ENCODE assay signal across 8 cellular contexts in the genomic region with DNA sequence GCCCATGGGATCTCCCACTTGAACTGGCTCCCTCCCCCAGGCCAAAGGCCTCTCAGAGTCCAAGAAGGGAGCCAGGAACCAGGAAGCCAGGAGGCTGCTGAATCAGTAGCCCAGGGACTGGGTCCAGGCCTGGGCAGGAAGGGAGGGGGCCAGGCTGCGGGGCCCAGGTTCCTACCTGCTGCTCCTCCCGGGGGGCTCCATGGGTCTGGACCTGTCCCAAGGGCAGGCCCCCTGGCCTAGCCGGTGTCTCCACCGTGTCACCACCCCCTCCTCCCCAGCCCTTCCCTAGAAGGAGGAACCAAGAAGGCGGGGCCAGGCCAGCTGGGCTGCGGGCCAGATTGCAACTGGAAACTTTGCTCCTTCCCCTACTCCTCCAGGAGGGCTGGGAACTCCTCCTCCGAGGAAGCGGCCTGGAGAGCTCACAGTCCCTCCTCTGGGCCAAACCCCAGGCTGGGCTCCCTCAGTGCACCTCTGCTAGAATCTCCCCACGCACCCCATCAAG. TPM values are rescaled to one million over a fixed set of nuclear protein-coding genes. Genes with fewer than 3 reads are reported as not detected.
A peak's percentile ranks its signal among the peaks of the same experiment; 100 is the strongest.
DNase-seq lines count a peak whose midpoint lies in the region; ATAC-seq and TF ChIP-seq lines count a peak whose summit lies in the region.

IQSEC2 (minus strand) TSS at position 264 of the 502 bp plus-strand sequence.

- no peaks in the 10 kb centered on the region for H3K9me3 Mint-ChIP-seq in activated CD8-positive, alpha-beta memory T cell treated with anti-CD3 and anti-CD28 coated beads, Interleukin-2, amount 10 ng/mL, durations not matched to agents 7 days and 5 days (ENCODE audit: low read depth)

- intact Hi-C loops in left lung (cut with DNase I): no loop called here
- intact Hi-C loops in testis (cut with DNase I; ENCODE audit: low total_unique reads): no loop called here

- 11 to 40% methylated on average over 1 to 5 of the region's 9 CpGs for WGBS in testis, 2 donors

- H3K36me3 ChIP-seq in ES-I3 (ENCODE audit: insufficient read depth, low read length) (no peaks in the 10 kb centered on the region), left lung (no peaks in the 10 kb centered on the region), testis (ENCODE audit: low read depth, missing control alignments) (no peaks in the 10 kb centered on the region)

- H3K4me3 Mint-ChIP-seq in activated CD8-positive, alpha-beta memory T cell treated with anti-CD3 and anti-CD28 coated beads, Interleukin-2, amount 10 ng/mL, durations not matched to agents 7 days and 5 days: no peak within 1 kb of the TSS

- H3K4me1 ChIP-seq in ES-I3 (ENCODE audit: insufficient read depth, low read length): peaks cover 18% of the 10 kb centered on the region; the same call in 1 of the 2 replicates
- H3K4me1 ChIP-seq in left lung: peaks cover 6 to 28% of the 10 kb centered on the region in 2 donors
- no peaks in the 10 kb centered on the region for H3K4me1 ChIP-seq in testis

- peak within 1 kb of the TSS; percentile 55 to 83 for H3K27ac ChIP-seq in left lung
- peak within 1 kb of the TSS in 1 of 2 donors; percentile 68 for H3K27ac ChIP-seq in testis

- H3K4me1 Mint-ChIP-seq in activated CD8-positive, alpha-beta memory T cell treated with anti-CD3 and anti-CD28 coated beads, Interleukin-2, amount 10 ng/mL, durations not matched to agents 7 days and 5 days: peaks cover 16% of the 10 kb centered on the region

- no peaks in the 10 kb centered on the region for H3K36me3 Mint-ChIP-seq in activated CD8-positive, alpha-beta memory T cell treated with anti-CD3 and anti-CD28 coated beads, Interleukin-2, amount 10 ng/mL, durations not matched to agents 7 days and 5 days

- TF ChIP-seq CTCF in left lung (IDR thresholded peaks at IDR 0.05) (no peak), testis (IDR thresholded peaks at IDR 0.05) (no peak)

- TF ChIP-seq POLR2A in testis (IDR thresholded peaks at IDR 0.05): no peak

- no peaks in the 10 kb centered on the region for H3K27me3 ChIP-seq in left lung
- no peaks in the 10 kb centered on the region for H3K27me3 ChIP-seq in testis

- peak; percentile 93 for ATAC-seq in left lung
- no peak for ATAC-seq in activated CD8-positive, alpha-beta memory T cell treated with anti-CD3 and anti-CD28 coated beads, Interleukin-2, amount 10 ng/mL, durations not matched to agents 7 days and 5 days
- ATAC-seq in HG03520 (IDR thresholded peaks at IDR 0.05; ENCODE audit: unreplicated experiment): no peak

- H3K9me3 ChIP-seq in ES-I3 (ENCODE audit: control insufficient read depth, insufficient read depth, low read length) (no peaks in the 10 kb centered on the region), left lung (no peaks in the 10 kb centered on the region), testis (no peaks in the 10 kb centered on the region)

- H3K4me3 ChIP-seq in left lung (peak within 1 kb of the TSS; percentile 17 to 50), testis (no peak within 1 kb of the TSS)

- H3K27ac Mint-ChIP-seq in activated CD8-positive, alpha-beta memory T cell treated with anti-CD3 and anti-CD28 coated beads, Interleukin-2, amount 10 ng/mL, durations not matched to agents 7 days and 5 days: no peak within 1 kb of the TSS

- no peaks in the 10 kb centered on the region for H3K27me3 Mint-ChIP-seq in activated CD8-positive, alpha-beta memory T cell treated with anti-CD3 and anti-CD28 coated beads, Interleukin-2, amount 10 ng/mL, durations not matched to agents 7 days and 5 days

- CTCF ChIA-PET in activated CD8-positive, alpha-beta memory T cell treated with anti-CD3 and anti-CD28 coated beads, Interleukin-2, amount 10 ng/mL, durations not matched to agents 7 days and 5 days (lab: Charles Lee): interaction anchor here (0.6 to 3.3 kb wide), 4 partner anchors 9 to 75 kb away, joined by 3 to 10 read pairs (median 5); no protein-coding TSS in a partner anchor

- peak; percentile 75 for DNase-seq in NCI-H69 (lab: John Stamatoyannopoulos, UW)
- peak; percentile 66 for DNase-seq in dedifferentiated amniotic fluid mesenchymal stem cell (ENCODE audit: extremely low spot score)
- peak; percentile 89 to 91 for DNase-seq in left lung
- peak; percentile 85 for DNase-seq in testis
- no peak for DNase-seq in NK-92 (lab: John Stamatoyannopoulos, UW; ENCODE audit: unreplicated experiment)
- no peak for DNase-seq in activated CD8-positive, alpha-beta memory T cell treated with anti-CD3 and anti-CD28 coated beads, Interleukin-2, amount 10 ng/mL, durations not matched to agents 7 days and 5 days

- H3K9ac ChIP-seq in ES-I3 (ENCODE audit: low read depth, low read length): peak within 1 kb of the TSS; percentile 60

RNA-seq across cellular contexts. Expression of gene IQSEC2, which starts in this region (rescaled TPM):
- total RNA-seq in left lung (10 to 100 TPM; 15.6 to 17.3 TPM), testis (10 to 100 TPM; 15.6 to 19.9 TPM)
- 19.3 TPM for polyA plus RNA-seq in testis (ENCODE audit: insufficient read depth, low read depth, low replicate concordance)
- total RNA-seq in activated CD8-positive, alpha-beta memory T cell treated with anti-CD3 and anti-CD28 coated beads, Interleukin-2, amount 10 ng/mL, durations not matched to agents 7 days and 5 days: under 1 TPM in 1 of 2 experiments, not detected in 1; 0.40 TPM

Comparison
In these comparisons a context has a peak if more than half of its experiments do, and no peak if none do; other contexts are left out.
1. RNA of gene IQSEC2 (total RNA-seq): 15.6 to 19.9 TPM in testis and 15.6 to 17.3 TPM in left lung; 0.40 TPM in activated CD8-positive, alpha-beta memory T cell treated with anti-CD3 and anti-CD28 coated beads, Interleukin-2, amount 10 ng/mL, durations not matched to agents 7 days and 5 days; every median in the first group is over 10 times any median in the second.
2. DNase-seq: peak in NCI-H69 (single experiment), dedifferentiated amniotic fluid mesenchymal stem cell (single experiment), left lung (2 of 2) and testis (single experiment); none in NK-92 (single experiment) and activated CD8-positive, alpha-beta memory T cell treated with anti-CD3 and anti-CD28 coated beads, Interleukin-2, amount 10 ng/mL, durations not matched to agents 7 days and 5 days (single experiment).
3. H3K4me3 ChIP-seq: peak in left lung (2 of 2); none in testis (0 of 2).